Comparison of ENCODE assay signal across 10 cellular contexts in genomic region chr22:42645938-42646568, GRCh38. TPM values are rescaled to one million over a fixed set of nuclear protein-coding genes. Genes with fewer than 3 reads are reported as not detected.
DNase-seq lines count a peak whose midpoint lies in the region; ATAC-seq and TF ChIP-seq lines count a peak whose summit lies in the region.
"Had no signal": no experiment of that assay in that cellular context is flagged by ENCODE, and none has a peak within 500 bp of the region (broad histone marks: within the 10 kb centered on the region; RNA-seq: fewer than 3 reads in every experiment).

No MANE protein-coding gene starts in this region.

- H3K4me3 ChIP-seq in Caco-2 (ENCODE audit: low read depth, low read length) = no peak overlapping the region
- peak overlapping the region in 1 of 4 donors; percentile 16 for H3K4me3 ChIP-seq in adrenal gland
- peak overlapping the region; percentile 23 to 99 (median 48) for H3K4me3 ChIP-seq in heart right ventricle
- H3K4me3 ChIP-seq in sigmoid colon = peak overlapping the region; percentile 6 to 34 (median 26)

- H3K9me3 Mint-ChIP-seq in Caco-2 (ENCODE audit: unreplicated experiment) = no peaks in the 10 kb centered on the region
- no peaks in the 10 kb centered on the region for H3K9me3 Mint-ChIP-seq in activated T-cell treated with anti-CD3 and anti-CD28 coated beads, Interleukin-2, amount 50 U/mL, for 4 hours
- H3K9me3 Mint-ChIP-seq: CD4-positive, CD25-positive, alpha-beta regulatory T cell had no signal

- H3K27me3 ChIP-seq in Caco-2 (replicated peaks; ENCODE audit: control insufficient read depth, insufficient read depth, low read length) = no peaks in the 10 kb centered on the region
- no peaks in the 10 kb centered on the region for H3K27me3 ChIP-seq in adrenal gland
- no peaks in the 10 kb centered on the region for H3K27me3 ChIP-seq in heart right ventricle
- no peaks in the 10 kb centered on the region for H3K27me3 ChIP-seq in sigmoid colon

- POLR2A ChIA-PET in Caco-2 (lab: Charles Lee) = no interaction called here

- no TSS peak for BruUV-seq in Caco-2 (replicated peaks; lab: Mats Ljungman, UMichigan)

- H3K27ac Mint-ChIP-seq in Caco-2 (ENCODE audit: unreplicated experiment) = peak overlapping the region; percentile 42

- TF ChIP-seq POLR2A in adrenal gland (IDR thresholded peaks at IDR 0.05) = no peak
- no peak for TF ChIP-seq POLR2A in sigmoid colon (IDR thresholded peaks at IDR 0.05)

- H3K9me3 ChIP-seq in Caco-2 (no peaks in the 10 kb centered on the region), adrenal gland (replicated peaks in 1 of 3) (no peaks in the 10 kb centered on the region), heart right ventricle (no peaks in the 10 kb centered on the region), sigmoid colon (no peaks in the 10 kb centered on the region)

- ATAC-seq in heart right ventricle (peak in 5 of 8 donors; percentile 2 to 18 (median 7)), GM18519 (IDR thresholded peaks at IDR 0.05; ENCODE audit: low FRiP score, unreplicated experiment) (no peak)
- ATAC-seq in activated T-cell treated with anti-CD3 and anti-CD28 coated beads, Interleukin-2, amount 50 U/mL, for 4 hours = no peak

- H3K36me3 ChIP-seq in Caco-2 (ENCODE audit: control insufficient read depth, insufficient read depth, low read length) = no peaks in the 10 kb centered on the region
- H3K36me3 ChIP-seq in adrenal gland (replicated peaks in 1 of 2) = no peaks in the 10 kb centered on the region
- peaks cover 0 to 4% (median 0%) of the 10 kb centered on the region in 9 donors for H3K36me3 ChIP-seq in heart right ventricle
- H3K36me3 ChIP-seq in sigmoid colon = no peaks in the 10 kb centered on the region

- CTCF ChIA-PET in Caco-2 (lab: Charles Lee) = no interaction called here

- DNase-seq in Caco-2 (no peak), adrenal gland (peak in 1 of 7 donors; percentile 37), heart right ventricle (no peak), sigmoid colon (no peak), T-helper 9 cell (no peak)
- no peak for DNase-seq in stimulated activated naive CD4-positive, alpha-beta T cell treated with Interleukin-2 at 50 U/mL for 16 hours (lab: John Stamatoyannopoulos, UW)
- no peak for DNase-seq in activated T-cell treated with anti-CD3 and anti-CD28 coated beads, Interleukin-2, amount 50 U/mL, for 4 hours
- DNase-seq: activated CD4-positive, alpha-beta T cell treated with anti-CD3 and anti-CD28 coated beads, Interleukin-2, amount 50 U/mL, for 48 hours; CD4-positive, CD25-positive, alpha-beta regulatory T cell had no signal

- no peaks in the 10 kb centered on the region for H3K27me3 Mint-ChIP-seq in Caco-2 (ENCODE audit: insufficient read depth, unreplicated experiment)
- no peaks in the 10 kb centered on the region for H3K27me3 Mint-ChIP-seq in activated T-cell treated with anti-CD3 and anti-CD28 coated beads, Interleukin-2, amount 50 U/mL, for 4 hours (ENCODE audit: low read depth)

- H3K4me1 Mint-ChIP-seq in Caco-2 (ENCODE audit: low read depth, unreplicated experiment) = peaks cover 24% of the 10 kb centered on the region
- H3K4me1 Mint-ChIP-seq in activated T-cell treated with anti-CD3 and anti-CD28 coated beads, Interleukin-2, amount 50 U/mL, for 4 hours (ENCODE audit: low read depth) = peaks cover 44% of the 10 kb centered on the region

- H3K27ac ChIP-seq in adrenal gland = peak overlapping the region; percentile 51 to 94 (median 77)
- H3K27ac ChIP-seq in heart right ventricle = peak overlapping the region; percentile 77 to 99 (median 96)
- H3K27ac ChIP-seq in sigmoid colon = peak overlapping the region; percentile 95 to 98 (median 96)

- H3K4me3 Mint-ChIP-seq in Caco-2 (ENCODE audit: unreplicated experiment) = no peak overlapping the region
- H3K4me3 Mint-ChIP-seq in activated T-cell treated with anti-CD3 and anti-CD28 coated beads, Interleukin-2, amount 50 U/mL, for 4 hours = no peak overlapping the region

- intact Hi-C loops in Caco-2 (cut with micrococcal nuclease; ENCODE audit: unreplicated experiment) (no loop called here), adrenal gland (cut with DNase I) (no loop called here), heart right ventricle (cut with DNase I) (loop anchor here in 3 of 10 donors (2.0 to 10.0 kb wide), 3 partner anchors 29 to 449 kb away; partner anchors contain the start of gene POLDIP3 (in 1 of the 3)), sigmoid colon (cut with DNase I) (loop anchor here (2.0 to 10.0 kb wide), 4 partner anchors 25 to 541 kb away; partner anchors contain the start of genes ARFGAP3, PACSIN2 and TTLL12)

- TF ChIP-seq EP300 in sigmoid colon (IDR thresholded peaks at IDR 0.05) = no peak

- TF ChIP-seq CTCF in Caco-2 (IDR thresholded peaks at IDR 0.05; ENCODE audit: insufficient read depth in 1 of 2, low read depth in 1 of 2, low read length in 1 of 2, severe bottlenecking in 1 of 2, unreplicated experiment in 1 of 2) (no peak), adrenal gland (IDR thresholded peaks at IDR 0.05) (no peak), heart right ventricle (IDR thresholded peaks at IDR 0.05) (no peak), sigmoid colon (IDR thresholded peaks at IDR 0.05) (no peak)

- H3K36me3 Mint-ChIP-seq in Caco-2 (ENCODE audit: insufficient read depth, unreplicated experiment) = peaks cover 11% of the 10 kb centered on the region
- H3K36me3 Mint-ChIP-seq in activated T-cell treated with anti-CD3 and anti-CD28 coated beads, Interleukin-2, amount 50 U/mL, for 4 hours (ENCODE audit: insufficient read depth) = no peaks in the 10 kb centered on the region
- H3K36me3 Mint-ChIP-seq: CD4-positive, CD25-positive, alpha-beta regulatory T cell had no signal

- 66 to 76% (median 67%) methylated on average over 5 to 13 of the region's 13 CpGs for WGBS in adrenal gland, 4 donors
- 36 to 41% methylated on average over 13 of the region's 13 CpGs for WGBS in heart right ventricle, 2 donors
- WGBS in sigmoid colon, 2 donors = 27 to 51% methylated on average over 13 of the region's 13 CpGs

- H3K4me1 ChIP-seq in Caco-2 = peaks cover 8% of the 10 kb centered on the region; the same call in 1 of the 2 replicates
- H3K4me1 ChIP-seq in adrenal gland (replicated peaks in 1 of 2) = peaks cover 65 to 78% of the 10 kb centered on the region in 2 donors
- peaks cover 49 to 82% (median 78%) of the 10 kb centered on the region in 9 donors for H3K4me1 ChIP-seq in heart right ventricle
- H3K4me1 ChIP-seq in sigmoid colon = peaks cover 0 to 78% (median 68%) of the 10 kb centered on the region in 4 donors

RNA-seq across cellular contexts. Expression of gene CYB5R3, which starts 3.1 kb away (rescaled TPM):
- total RNA-seq in Caco-2 (2022) (120 and 130 TPM in 2 replicates), adrenal gland (100 to 1,000 TPM; 187 to 578 (median 365) TPM), heart right ventricle (100 to 1,000 TPM; 261 to 633 (median 312) TPM), sigmoid colon (100 to 1,000 TPM in 2 of 4 donors, 10 to 100 TPM in 2; 71.5 to 156 (median 88.6) TPM)
- polyA plus RNA-seq in adrenal gland (100 to 1,000 TPM; 101 to 313 (median 201) TPM), heart right ventricle (100 to 1,000 TPM in 1 of 2 donors, 10 to 100 TPM in 1; 91.9 to 303 TPM), sigmoid colon (100 to 1,000 TPM in 1 of 3 donors, 10 to 100 TPM in 2; 44.9 to 158 (median 78.7) TPM)
- 10 to 100 TPM; 58.5 to 74.2 (median 73.8) TPM for total RNA-seq in activated T-cell treated with anti-CD3 and anti-CD28 coated beads, Interleukin-2, amount 50 U/mL, for 4 hours

RNA-seq across cellular contexts. Expression of gene ATP5MGL, which starts 5.7 kb away (rescaled TPM):
- total RNA-seq in Caco-2 (2022) (0.79 and 0.97 TPM in 2 replicates), adrenal gland (under 1 TPM in 4 of 8 donors, not detected in 4; 0.31 to 0.86 (median 0.57) TPM), heart right ventricle (1 to 10 TPM in 1 of 10 donors, under 1 TPM in 9; 0.32 to 1.2 (median 0.50) TPM), sigmoid colon (under 1 TPM in 1 of 4 donors, not detected in 3; 0.66 TPM)
- polyA plus RNA-seq in adrenal gland (not detected), heart right ventricle (not detected), sigmoid colon (under 1 TPM in 1 of 3 donors, not detected in 2; 0.25 TPM)
- 1 to 10 TPM in 2 of 3 donors, under 1 TPM in 1; 0.71 to 1.2 (median 1.2) TPM for total RNA-seq in activated T-cell treated with anti-CD3 and anti-CD28 coated beads, Interleukin-2, amount 50 U/mL, for 4 hours

RNA-seq across cellular contexts. Expression of gene POLDIP3, which starts 31.4 kb away (rescaled TPM):
- total RNA-seq in Caco-2 (2022) = 70.0 and 70.8 TPM in 2 replicates
- 10 to 100 TPM; 32.1 to 80.2 (median 54.5) TPM for total RNA-seq in adrenal gland
- polyA plus RNA-seq in adrenal gland = 10 to 100 TPM; 18.7 to 66.1 (median 24.1) TPM
- total RNA-seq in heart right ventricle = 10 to 100 TPM; 27.2 to 42.6 (median 33.6) TPM
- 10 to 100 TPM; 11.9 to 32.6 TPM for polyA plus RNA-seq in heart right ventricle
- 10 to 100 TPM; 30.2 to 41.4 (median 34.5) TPM for total RNA-seq in sigmoid colon
- 10 to 100 TPM; 25.8 to 45.9 (median 29.6) TPM for polyA plus RNA-seq in sigmoid colon
- total RNA-seq in activated T-cell treated with anti-CD3 and anti-CD28 coated beads, Interleukin-2, amount 50 U/mL, for 4 hours = 10 to 100 TPM; 71.8 to 82.6 (median 77.1) TPM

Comparison
In these comparisons a context has a peak if more than half of its experiments do, and no peak if none do; other contexts are left out.
1. ATAC-seq: peak in heart right ventricle (5 of 8); none in GM18519 (single experiment) and activated T-cell treated with anti-CD3 and anti-CD28 coated beads, Interleukin-2, amount 50 U/mL, for 4 hours (0 of 2).
2. Peak in every context shown above with its lines, with median percentiles within 50 percentile points of each other: H3K27ac ChIP-seq.